In genomic region chr2:112644155-112644932, GRCh38 we compare ENCODE assay signal across 8 cellular contexts. TPM values are rescaled to one million over a fixed set of nuclear protein-coding genes. Genes with fewer than 3 reads are reported as not detected.
A peak's percentile ranks its signal among the peaks of the same experiment; 100 is the strongest.
DNase-seq lines count a peak whose midpoint lies in the region; ATAC-seq and TF ChIP-seq lines count a peak whose summit lies in the region.

No MANE protein-coding gene starts in this region.

- CTCF ChIA-PET in MCF 10A (lab: Yijun Ruan, JAX), result interaction anchor here (0.7 to 7.2 kb wide), 9 partner anchors 11 to 101 kb away, joined by 3 to 107 read pairs (median 5); partner anchors contain the start of gene CHCHD5

- ATAC-seq in memory B cell (ENCODE audit: low read depth) (no peak), HG03039 (IDR thresholded peaks at IDR 0.05; ENCODE audit: unreplicated experiment) (no peak)

- no peaks in the 10 kb centered on the region for H3K27me3 ChIP-seq in uterus

- DNase-seq in CD14-positive monocyte (ENCODE audit: low spot score) (no peak), MCF 10A (ENCODE audit: unreplicated experiment) (peak; percentile 57), memory B cell (ENCODE audit: low spot score in 2 of 2) (no peak), uterus (no peak), NCI-H2029 treated with DMSO at 0.1 percent for 48 hours (lab: John Stamatoyannopoulos, UW) (no peak), hippocampal formation (lab: John Stamatoyannopoulos, UW) (no peak)
- DNase-seq in Jurkat, Clone E6-1 (ENCODE audit: low read depth, low spot score), result no peak

- H3K36me3 Mint-ChIP-seq in CD14-positive monocyte (peaks cover 29 to 40% of the 10 kb centered on the region in 2 donors), MCF 10A (ENCODE audit: insufficient read depth, unreplicated experiment) (peaks cover 28% of the 10 kb centered on the region), memory B cell (peaks cover 3% of the 10 kb centered on the region)

- H3K9me3 Mint-ChIP-seq in CD14-positive monocyte, result no peaks in the 10 kb centered on the region
- no peaks in the 10 kb centered on the region for H3K9me3 Mint-ChIP-seq in MCF 10A (ENCODE audit: unreplicated experiment)
- no peaks in the 10 kb centered on the region for H3K9me3 Mint-ChIP-seq in memory B cell

- H3K27ac Mint-ChIP-seq in CD14-positive monocyte, result peak overlapping the region; percentile 87 to 95 (median 92)
- H3K27ac Mint-ChIP-seq in MCF 10A (ENCODE audit: low read depth, unreplicated experiment), result peak overlapping the region; percentile 94
- peak overlapping the region; percentile 82 for H3K27ac Mint-ChIP-seq in memory B cell

- no peak for TF ChIP-seq POLR2A in uterus (IDR thresholded peaks at IDR 0.05)

- H3K27me3 Mint-ChIP-seq in CD14-positive monocyte (ENCODE audit: low read depth in 3 of 3), result peaks cover 0 to 2% (median 0%) of the 10 kb centered on the region in 3 donors
- H3K27me3 Mint-ChIP-seq in MCF 10A (ENCODE audit: insufficient read depth, unreplicated experiment), result no peaks in the 10 kb centered on the region
- H3K27me3 Mint-ChIP-seq in memory B cell, result no peaks in the 10 kb centered on the region

- H3K36me3 ChIP-seq in uterus, result no peaks in the 10 kb centered on the region

- H3K9me3 ChIP-seq in uterus, result no peaks in the 10 kb centered on the region

- POLR2A ChIA-PET in MCF 10A (lab: Yijun Ruan, JAX), result interaction anchor here (0.7 to 10.8 kb wide), 20 partner anchors 11 to 638 kb away, joined by 3 to 570 read pairs (median 7); partner anchors contain the start of genes CHCHD5 and IL1A

- H3K27ac ChIP-seq in uterus, result peak overlapping the region; percentile 93 to 95

- TF ChIP-seq CTCF in CD14-positive monocyte (IDR thresholded peaks at IDR 0.05) (no peak), MCF 10A (IDR thresholded peaks at IDR 0.05; ENCODE audit: unreplicated experiment) (no peak), uterus (IDR thresholded peaks at IDR 0.05) (no peak)

- H3K4me3 Mint-ChIP-seq in CD14-positive monocyte (peak overlapping the region; percentile 80 to 91), MCF 10A (ENCODE audit: unreplicated experiment) (peak overlapping the region; percentile 77), memory B cell (peak overlapping the region; percentile 83)

- peaks cover 7 to 15% of the 10 kb centered on the region in 2 donors for H3K4me1 ChIP-seq in uterus

- H3K4me1 Mint-ChIP-seq in CD14-positive monocyte (peaks cover 70% of the 10 kb centered on the region), MCF 10A (ENCODE audit: insufficient read depth, unreplicated experiment) (peaks cover 47% of the 10 kb centered on the region), memory B cell (peaks cover 19% of the 10 kb centered on the region)

- H3K4me3 ChIP-seq in Jurkat, Clone E6-1 (ENCODE audit: low read length), result peak overlapping the region; percentile 61
- H3K4me3 ChIP-seq in uterus, result peak overlapping the region in 1 of 2 donors; percentile 88

- TSS peak; percentile 94 for BruUV-seq in MCF 10A (replicated peaks; lab: Mats Ljungman, UMichigan)

- intact Hi-C loops in CD14-positive monocyte (cut with micrococcal nuclease) (loop anchor here in 1 of 2 donors (2.0 kb wide), 1 partner anchor 20 kb away; no protein-coding TSS in a partner anchor), MCF 10A (cut with micrococcal nuclease) (loop anchor here (2.0 kb wide), 2 partner anchors 44 to 102 kb away; partner anchors contain the start of gene POLR1B), uterus (cut with DNase I; ENCODE audit: low total_unique reads) (no loop called here)

RNA-seq across cellular contexts. Expression of gene SLC20A1, which starts 1.4 kb away (rescaled TPM):
- polyA plus RNA-seq in CD14-positive monocyte, result 10 to 100 TPM; 16.1 to 36.3 TPM
- polyA plus RNA-seq in Jurkat, Clone E6-1 (2012; ENCODE audit: insufficient read depth, insufficient read length), result 55.1 TPM
- total RNA-seq in MCF 10A (2022) (242 and 295 TPM in 2 replicates), uterus (10 to 100 TPM; 11.5 to 30.6 (median 24.4) TPM)

RNA-seq across cellular contexts. Expression of gene CHCHD5, which starts 59.9 kb away (rescaled TPM):
- polyA plus RNA-seq in CD14-positive monocyte, result 10 to 100 TPM; 56.2 to 77.3 TPM
- polyA plus RNA-seq in Jurkat, Clone E6-1 (2012; ENCODE audit: insufficient read depth, insufficient read length), result not detected
- total RNA-seq in MCF 10A (2022) (54.5 and 56.1 TPM in 2 replicates), uterus (10 to 100 TPM in 1 of 4 donors, 1 to 10 TPM in 2, not detected in 1; 6.5 to 22.6 (median 8.4) TPM)
